In the genomic region with DNA sequence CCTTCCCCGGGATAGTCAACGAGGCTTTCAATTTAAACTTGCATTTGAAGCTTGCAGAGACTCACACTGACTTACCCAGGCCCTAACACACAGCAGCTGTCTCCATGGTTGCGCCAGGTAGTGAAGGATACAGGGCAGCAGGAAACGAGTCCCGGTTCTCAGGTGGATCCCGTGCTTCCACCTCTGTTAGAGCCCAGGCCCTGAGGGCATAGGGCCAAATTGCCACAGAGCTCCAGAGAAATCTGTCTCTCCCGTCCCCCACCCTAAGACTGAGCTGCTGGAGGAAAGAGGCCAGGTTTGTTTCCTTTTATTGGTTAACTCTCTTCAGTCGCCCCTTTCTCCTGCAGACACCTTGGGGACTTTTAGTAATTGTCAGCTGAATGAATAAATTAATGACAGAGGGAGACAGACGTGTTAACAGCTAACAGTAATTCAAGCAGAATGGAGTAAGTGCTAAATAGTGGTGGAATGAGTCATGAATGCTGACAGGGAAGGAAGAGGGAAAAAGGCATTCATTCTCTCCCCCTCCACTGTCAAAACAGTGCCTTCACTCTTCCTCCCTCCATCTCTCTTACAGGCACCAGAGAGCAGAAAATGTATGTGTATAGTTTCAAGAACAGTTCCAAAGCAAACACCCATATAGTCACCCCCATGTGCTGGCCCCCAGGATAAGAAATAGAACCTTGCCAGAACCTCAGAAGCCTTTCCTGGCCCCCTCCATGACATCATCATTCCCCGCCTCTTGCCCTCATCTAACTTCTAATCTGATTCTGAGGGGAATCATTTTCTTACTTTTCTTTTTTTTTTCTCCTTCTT, we compare ENCODE assay signal across 8 cellular contexts. TPM values are rescaled to one million over a fixed set of nuclear protein-coding genes. Genes with fewer than 3 reads are reported as not detected.
DNase-seq lines count a peak whose midpoint lies in the region; ATAC-seq, FAIRE-seq and TF ChIP-seq lines count a peak whose summit lies in the region.
"Had no signal": no experiment of that assay in that cellular context is flagged by ENCODE, and none has a peak within 500 bp of the region (broad histone marks: within the 10 kb centered on the region; RNA-seq: fewer than 3 reads in every experiment).

No MANE protein-coding gene starts in this region.

- POLR2A ChIA-PET in PC-3 (lab: Charles Lee; ENCODE audit: unreplicated experiment), result interaction anchor here (0.5 to 0.6 kb wide), 2 partner anchors 15 to 32 kb away, joined by 3 to 11 read pairs; no protein-coding TSS in a partner anchor

- no peaks in the 10 kb centered on the region for H3K79me2 ChIP-seq in PC-3 (ENCODE audit: low read length)

- peak overlapping the region; percentile 4; the same call in 1 of the 2 replicates for H3K4me3 ChIP-seq in PC-3 (ENCODE audit: low read length)
- H3K4me3 ChIP-seq in fibroblast of the aortic adventitia (ENCODE audit: low read depth, low read length), result no peak overlapping the region

- ATAC-seq in PC-3, result peak; percentile 69
- no peak for ATAC-seq in HG02870 (IDR thresholded peaks at IDR 0.05; ENCODE audit: unreplicated experiment)
- ATAC-seq in HG03432 (IDR thresholded peaks at IDR 0.05; ENCODE audit: unreplicated experiment), result no peak

- H3K4me1 ChIP-seq in PC-3 (ENCODE audit: insufficient read depth, low read length), result peaks cover 31% of the 10 kb centered on the region

- no peaks in the 10 kb centered on the region for H3K36me3 ChIP-seq in PC-3 (ENCODE audit: low read depth, low read length)

- peak overlapping the region; percentile 36 for H2AFZ ChIP-seq in PC-3 (ENCODE audit: low read length)

- TF ChIP-seq POLR2A in H54 (IDR thresholded peaks at IDR 0.05; ENCODE audit: low read depth, low read length), result no peak

- no peak overlapping the region for H3K9ac ChIP-seq in PC-3 (ENCODE audit: low read length)

- CTCF ChIA-PET in PC-3 (lab: Charles Lee), result interaction anchor here (0.7 kb wide), 2 partner anchors 9 to 31 kb away, joined by 3 to 6 read pairs; no protein-coding TSS in a partner anchor

- peak overlapping the region; percentile 48 for H3K4me2 ChIP-seq in PC-3 (ENCODE audit: low read length)

- H3F3A ChIP-seq in PC-3 (ENCODE audit: low read length, unreplicated experiment), result peaks cover 13% of the 10 kb centered on the region

- intact Hi-C loops in PC-3 (cut with micrococcal nuclease), result loop anchor here (1.0 kb wide), 4 partner anchors 18 to 40 kb away; no protein-coding TSS in a partner anchor

- no peaks in the 10 kb centered on the region for H3K27me3 ChIP-seq in PC-3 (ENCODE audit: low read length)

- H3K9me2 ChIP-seq in PC-3 (replicated peaks; ENCODE audit: low read length), result no peaks in the 10 kb centered on the region

- H3K9me3 ChIP-seq in PC-3 (ENCODE audit: low read length), result no peaks in the 10 kb centered on the region

- H4K20me1 ChIP-seq in PC-3 (ENCODE audit: low read length), result no peaks in the 10 kb centered on the region

- TF ChIP-seq CTCF in PC-3 (conservative IDR thresholded peaks at IDR 0.05; ENCODE audit: low read depth, low read length) (no peak), fibroblast of the aortic adventitia (IDR thresholded peaks at IDR 0.05; ENCODE audit: insufficient read depth, low read length) (no peak)

- peak; percentile 70 for DNase-seq in H54 (ENCODE audit: insufficient read length, low spot score)
- peak; percentile 99 for DNase-seq in PC-3
- peak; percentile 62 for DNase-seq in fibroblast of the aortic adventitia (ENCODE audit: low read depth)
- peak; percentile 39 for DNase-seq in putamen (ENCODE audit: low spot score)
- no peak for DNase-seq in DMS114 treated with DMSO at 0.1 percent for 48 hours (lab: John Stamatoyannopoulos, UW; ENCODE audit: unreplicated experiment)
- DNase-seq: stimulated activated CD8-positive, alpha-beta memory T cell treated with anti-CD3 and anti-CD28 coated beads, Interleukin-4, amount 100 ng/mL, for 48 hours had no signal

- H3K27ac ChIP-seq in PC-3 (ENCODE audit: low read length), result peak overlapping the region; percentile 72

- BruUV-seq in PC-3 (replicated peaks; lab: Mats Ljungman, UMichigan), result no TSS peak

- peak; percentile 87 for FAIRE-seq in H54 (lab: Jason Lieb, UNC)

RNA-seq across cellular contexts. Expression of a gene that starts 16.7 kb away (rescaled TPM):
- total RNA-seq in PC-3 (2014; rRNA removed) (118 and 158 TPM in 2 replicates), fibroblast of the aortic adventitia (ENCODE audit: low replicate concordance) (32.4 and 42.7 TPM in 2 replicates)
